In genomic region chr3:13856006-13856405, GRCh38 we compare ENCODE assay signal across 25 cellular contexts. TPM values are rescaled to one million over a fixed set of nuclear protein-coding genes. Genes with fewer than 3 reads are reported as not detected.
DNase-seq lines count a peak whose midpoint lies in the region; ATAC-seq and TF ChIP-seq lines count a peak whose summit lies in the region.
"Had no signal": no experiment of that assay in that cellular context is flagged by ENCODE, and none has a peak within 500 bp of the region (broad histone marks: within the 10 kb centered on the region; RNA-seq: fewer than 3 reads in every experiment).

No MANE protein-coding gene starts in this region.

- TF ChIP-seq CTCF in IMR-90 (conservative IDR thresholded peaks at IDR 0.05; ENCODE audit: low read depth, low read length) (no peak), RWPE2 (IDR thresholded peaks at IDR 0.05; ENCODE audit: poor library complexity, severe bottlenecking) (no peak), GM23338 (conservative IDR thresholded peaks at IDR 0.05; ENCODE audit: low read depth in 2 of 2) (no peak)

- 56% methylated on average over 6 of the region's 7 CpGs; no CpG with 5 or more reads in 1 of the 2 experiments for WGBS in IMR-90 (ENCODE audit: extremely low coverage in 2 of 2, insufficient read length in 1 of 2), 2 experiments
- no CpG with 5 or more reads among the region's 7 CpGs for WGBS in neuronal stem cell (ENCODE audit: extremely low coverage in 2 of 2, insufficient read length in 2 of 2, insufficient replicate concordance in 1 of 2), 2 donors

- H3K14ac ChIP-seq in IMR-90 (replicated peaks; ENCODE audit: low read depth, low read length) (no peak overlapping the region), neuronal stem cell (ENCODE audit: low read length) (no peak overlapping the region)

- no peak overlapping the region for H2BK20ac ChIP-seq in IMR-90 (ENCODE audit: low read depth, low read length)

- H3K9me2 ChIP-seq in GM23338 (ENCODE audit: insufficient read depth): no peaks in the 10 kb centered on the region

- H3K56ac ChIP-seq in IMR-90 (ENCODE audit: extremely low read depth, insufficient read depth, low read length): no peak overlapping the region

- H3K36me3 Mint-ChIP-seq in GM23338 (ENCODE audit: low read depth): no peaks in the 10 kb centered on the region
- H3K36me3 Mint-ChIP-seq: CD14-positive monocyte had no signal

- H2BK5ac ChIP-seq in IMR-90 (ENCODE audit: low read depth, low read length, poor library complexity, severe bottlenecking) (no peak overlapping the region), neuronal stem cell (ENCODE audit: low read length) (no peak overlapping the region)

- no peaks in the 10 kb centered on the region for H3K79me1 ChIP-seq in IMR-90 (ENCODE audit: low read depth in 1 of 2, low read length in 2 of 2)
- no peaks in the 10 kb centered on the region for H3K79me1 ChIP-seq in neuronal stem cell (ENCODE audit: low read depth, low read length)

- CTCF ChIA-PET in IMR-90 (lab: Yijun Ruan, JAX): no interaction called here

- H3K27ac ChIP-seq in IMR-90 (ENCODE audit: insufficient read depth, low read length): no peak overlapping the region
- peak overlapping the region; percentile 98 for H3K27ac ChIP-seq in RWPE2 (ENCODE audit: poor library complexity, severe bottlenecking)
- peak overlapping the region; percentile 99 for H3K27ac ChIP-seq in epithelial cell of prostate
- H3K27ac ChIP-seq in neuronal stem cell (replicated peaks; ENCODE audit: low read length): no peak overlapping the region
- no peak overlapping the region for H3K27ac ChIP-seq in GM23338 (ENCODE audit: low read depth)
- H3K27ac ChIP-seq: A549; BLaER1 treated with 17β-estradiol and CSF1 and Interleukin-3, amounts not matched to agents 10 nM and 100 nM had no signal

- no peaks in the 10 kb centered on the region for H3K9me3 Mint-ChIP-seq in GM23338
- H3K9me3 Mint-ChIP-seq: CD4-positive, alpha-beta T cell; HFFc6 had no signal

- intact Hi-C loops in IMR-90 (cut with micrococcal nuclease): no loop called here

- H2AK9ac ChIP-seq in IMR-90 (replicated peaks; ENCODE audit: low read depth, low read length, poor library complexity): peak overlapping the region; percentile 42

- no peak overlapping the region for H3K4me2 ChIP-seq in IMR-90 (ENCODE audit: low read depth, low read length)
- H3K4me2 ChIP-seq in neuronal stem cell (ENCODE audit: insufficient read depth, low read length, poor library complexity, severe bottlenecking): no peak overlapping the region
- no peak overlapping the region for H3K4me2 ChIP-seq in GM23338
- H3K4me2 ChIP-seq: A549; BLaER1 treated with 17β-estradiol and CSF1 and Interleukin-3, amounts not matched to agents 10 nM and 100 nM had no signal

- no peak overlapping the region for H4K91ac ChIP-seq in IMR-90 (ENCODE audit: insufficient read depth, low read depth, low read length)
- no peak overlapping the region for H4K91ac ChIP-seq in neuronal stem cell (ENCODE audit: low read depth, low read length, poor library complexity)

- no peaks in the 10 kb centered on the region for H3K4me1 ChIP-seq in IMR-90 (ENCODE audit: control insufficient read depth, insufficient read depth, low read length)
- peaks cover 53% of the 10 kb centered on the region for H3K4me1 ChIP-seq in RWPE2 (ENCODE audit: insufficient read depth, poor library complexity, severe bottlenecking)
- H3K4me1 ChIP-seq in neuronal stem cell (ENCODE audit: control insufficient read depth in 2 of 2, insufficient read depth in 1 of 2, low read depth in 1 of 2, low read length in 2 of 2): peaks cover 0 to 7% of the 10 kb centered on the region in 2 donors
- no peaks in the 10 kb centered on the region for H3K4me1 ChIP-seq in GM23338 (ENCODE audit: insufficient read depth)
- H3K4me1 ChIP-seq: A549, BE2C, HAP-1 had no signal

- no peak for TF ChIP-seq POLR2A in IMR-90 (IDR thresholded peaks at IDR 0.05; ENCODE audit: low read depth, low read length)

- H4K20me1 ChIP-seq in IMR-90 (ENCODE audit: insufficient read depth, low read length) (no peaks in the 10 kb centered on the region), GM23338 (replicated peaks; ENCODE audit: insufficient read depth) (no peaks in the 10 kb centered on the region)

- H3K4me3 ChIP-seq in IMR-90 (ENCODE audit: insufficient read depth, low read depth, low read length) (no peak overlapping the region), RWPE2 (ENCODE audit: severe bottlenecking) (no peak overlapping the region), neuronal stem cell (ENCODE audit: low read length in 2 of 2) (no peak overlapping the region), GM23338 (no peak overlapping the region)
- H3K4me3 ChIP-seq: A549; BLaER1 treated with 17β-estradiol and CSF1 and Interleukin-3, amounts not matched to agents 10 nM and 100 nM; HAP-1 had no signal

- in situ Hi-C loops in IMR-90 (cut with MboI; ENCODE audit: low sequenced_read_pairs): no loop called here

- H3K4ac ChIP-seq in IMR-90 (ENCODE audit: low read depth, low read length) (no peak overlapping the region), neuronal stem cell (ENCODE audit: low read length) (peak overlapping the region; percentile 20)

- no peaks in the 10 kb centered on the region for H3K9me1 ChIP-seq in IMR-90 (ENCODE audit: insufficient read depth, low read length)

- no peak overlapping the region for H3K18ac ChIP-seq in IMR-90 (ENCODE audit: low read depth, low read length)
- H3K18ac ChIP-seq in neuronal stem cell (ENCODE audit: low read length): peak overlapping the region; percentile 27

- H3K36me3 ChIP-seq in IMR-90 (ENCODE audit: control insufficient read depth, insufficient read depth, low read length) (no peaks in the 10 kb centered on the region), RWPE2 (ENCODE audit: low read depth) (peaks cover 45% of the 10 kb centered on the region), neuronal stem cell (replicated peaks in 1 of 2; ENCODE audit: control insufficient read depth in 2 of 2, insufficient read depth in 2 of 2, low read length in 2 of 2) (no peaks in the 10 kb centered on the region), GM23338 (ENCODE audit: insufficient read depth) (no peaks in the 10 kb centered on the region)
- H3K36me3 ChIP-seq: BE2C; BLaER1 treated with 17β-estradiol and CSF1 and Interleukin-3, amounts not matched to agents 10 nM and 100 nM; HAP-1 had no signal

- H3K27me3 Mint-ChIP-seq in GM23338 (ENCODE audit: insufficient read depth, low read depth, poor library complexity): peaks cover 14% of the 10 kb centered on the region
- H3K27me3 Mint-ChIP-seq: CD4-positive, alpha-beta T cell had no signal

- H3K79me2 ChIP-seq in GM23338 (replicated peaks; ENCODE audit: insufficient read depth): no peaks in the 10 kb centered on the region

- dilution Hi-C loops in IMR-90 (cut with HindIII; ENCODE audit: low sequenced_read_pairs, unreplicated experiment): no loop called here

- no peak overlapping the region for H3K27ac Mint-ChIP-seq in GM23338
- H3K27ac Mint-ChIP-seq: CD4-positive, alpha-beta T cell; HFFc6 had no signal

- ATAC-seq in IMR-90 (ENCODE audit: low read depth) (no peak), RWPE2 (ENCODE audit: low read depth) (no peak), GM23338 (no peak), GM19395 (IDR thresholded peaks at IDR 0.05; ENCODE audit: unreplicated experiment) (no peak)
- ATAC-seq: A549 had no signal

- H4K8ac ChIP-seq in IMR-90 (ENCODE audit: low read depth in 2 of 2, low read length in 2 of 2): no peak overlapping the region
- H4K8ac ChIP-seq in neuronal stem cell (ENCODE audit: low read depth, low read length): no peak overlapping the region

- no peaks in the 10 kb centered on the region for H3K27me3 ChIP-seq in IMR-90 (ENCODE audit: control insufficient read depth, insufficient read depth, low read length)
- no peaks in the 10 kb centered on the region for H3K27me3 ChIP-seq in RWPE2 (ENCODE audit: insufficient read depth, poor library complexity, severe bottlenecking)
- H3K27me3 ChIP-seq in neuronal stem cell (ENCODE audit: control insufficient read depth in 3 of 3, insufficient read depth in 3 of 3, low read depth in 1 of 3, low read length in 3 of 3): no peaks in the 10 kb centered on the region
- no peaks in the 10 kb centered on the region for H3K27me3 ChIP-seq in GM23338 (ENCODE audit: insufficient read depth)
- H3K27me3 ChIP-seq: BE2C; BLaER1 treated with 17β-estradiol and CSF1 and Interleukin-3, amounts not matched to agents 10 nM and 100 nM had no signal

- H2AK5ac ChIP-seq in IMR-90 (ENCODE audit: low read depth, low read length) (no peak overlapping the region), neuronal stem cell (ENCODE audit: low read depth, low read length) (no peak overlapping the region)

- H2BK120ac ChIP-seq in IMR-90 (ENCODE audit: low read depth, low read length): no peak overlapping the region
- H2BK120ac ChIP-seq in neuronal stem cell (ENCODE audit: low read depth, low read length): no peak overlapping the region

- no peak overlapping the region for H3K4me3 Mint-ChIP-seq in GM23338
- H3K4me3 Mint-ChIP-seq: CD14-positive monocyte; CD4-positive, alpha-beta T cell; HFFc6 had no signal

- H2BK12ac ChIP-seq in neuronal stem cell (ENCODE audit: low read length): no peak overlapping the region

- H3K4me1 Mint-ChIP-seq in GM23338: peaks cover 6% of the 10 kb centered on the region; the same call in 2 of the 3 replicates

- POLR2A ChIA-PET in IMR-90 (lab: Charles Lee; ENCODE audit: unreplicated experiment): no interaction called here

- no TSS peak for BruUV-seq in IMR-90 (replicated peaks; lab: Mats Ljungman, UMichigan)

- H3K9me3 ChIP-seq in IMR-90 (ENCODE audit: control insufficient read depth, insufficient read depth, low read length): no peaks in the 10 kb centered on the region
- H3K9me3 ChIP-seq in RWPE2 (ENCODE audit: severe bottlenecking): no peaks in the 10 kb centered on the region
- no peaks in the 10 kb centered on the region for H3K9me3 ChIP-seq in neuronal stem cell (replicated peaks in 1 of 2; ENCODE audit: control insufficient read depth in 2 of 2, insufficient read depth in 1 of 2, low read depth in 1 of 2, low read length in 2 of 2)
- H3K9me3 ChIP-seq: A549; BE2C; BLaER1 treated with 17β-estradiol and CSF1 and Interleukin-3, amounts not matched to agents 10 nM and 100 nM; HAP-1 had no signal

- DNase-seq in IMR-90 (no peak), RWPE2 (ENCODE audit: low spot score) (no peak), epithelial cell of prostate (ENCODE audit: low read depth, low spot score) (no peak), neuronal stem cell (ENCODE audit: low spot score) (no peak), GM23338 (ENCODE audit: low spot score) (no peak), activated T-cell treated with anti-CD3 and anti-CD28 coated beads for 4 hours (no peak), kidney glomerular epithelial cell (lab: John Stamatoyannopoulos, UW) (no peak)
- DNase-seq: 8988T; ACHN; AML-193; BE2C; Calu3; CD4-positive, alpha-beta T cell; COR-L47; DMS53; DMS79 treated with DMSO at 0.1 percent for 48 hours; GF-D8; GOT3; HFFc6 had no signal

- H4K5ac ChIP-seq in IMR-90 (ENCODE audit: low read depth, low read length): no peak overlapping the region

- H3K23ac ChIP-seq in IMR-90 (ENCODE audit: low read depth, low read length) (no peak overlapping the region), neuronal stem cell (ENCODE audit: low read depth, low read length, poor library complexity) (no peak overlapping the region)

- H2AFZ ChIP-seq in IMR-90 (replicated peaks; ENCODE audit: low read length, poor library complexity) (no peak overlapping the region), neuronal stem cell (ENCODE audit: low read length) (no peak overlapping the region), GM23338 (no peak overlapping the region)

- H3F3A ChIP-seq in GM23338 (replicated peaks; ENCODE audit: low read depth): no peaks in the 10 kb centered on the region

- no peak overlapping the region for H2BK15ac ChIP-seq in IMR-90 (ENCODE audit: low read depth, low read length)
- no peak overlapping the region for H2BK15ac ChIP-seq in neuronal stem cell (ENCODE audit: low read length)

- TF ChIP-seq RAD21 in IMR-90 (IDR thresholded peaks at IDR 0.05; ENCODE audit: low read length): no peak

- H3K9ac ChIP-seq in IMR-90 (ENCODE audit: low read depth, low read length) (no peak overlapping the region), neuronal stem cell (ENCODE audit: low read depth, low read length, poor library complexity) (no peak overlapping the region)
- H3K9ac ChIP-seq: BLaER1 treated with 17β-estradiol and CSF1 and Interleukin-3, amounts not matched to agents 10 nM and 100 nM had no signal

RNA-seq across cellular contexts. Expression of gene WNT7A, which starts 23.9 kb away (rescaled TPM):
- total RNA-seq in IMR-90 (2012; rRNA removed): not detected in 2 replicates
- polyA plus RNA-seq in IMR-90 (2012; rRNA removed) (not detected in 2 replicates), GM23338 (2016; fragmentation: Nextera tagmentation; extraction: Ambion mirVana) (not detected in 2 replicates)
- not detected in 2 replicates for polyA plus RNA-seq in IMR-90 (2012; cell fraction: cytosol; rRNA removed)
- not detected in 2 replicates for polyA plus RNA-seq in IMR-90 (2012; cell fraction: nucleus; rRNA removed; ENCODE audit: low replicate concordance)
- 0.07 TPM for polyA plus RNA-seq in neuronal stem cell (2013, experiment 1 of 2)
- 0.06 TPM for polyA plus RNA-seq in neuronal stem cell (2013, experiment 2 of 2)
- 0.04 TPM in 1 of 2 replicates, not detected in the other for total RNA-seq in GM23338 (2014; rRNA removed; shearing (Covaris generic))
- total RNA-seq: G401, HFFc6 had no signal
- polyA plus RNA-seq: CD14-positive monocyte had no signal

Comparison
In these comparisons a context has a peak if more than half of its experiments do, and no peak if none do; other contexts are left out.
1. H3K27ac ChIP-seq: peak in RWPE2 (single experiment) and epithelial cell of prostate (single experiment); none in IMR-90 (single experiment), neuronal stem cell (single experiment) and GM23338 (single experiment).